ENCODE assay signal across 6 cellular contexts in genomic region chr1:156226116-156226538, GRCh38. TPM values are rescaled to one million over a fixed set of nuclear protein-coding genes. Genes with fewer than 3 reads are reported as not detected.
DNase-seq lines count a peak whose midpoint lies in the region; ATAC-seq and TF ChIP-seq lines count a peak whose summit lies in the region.

No MANE protein-coding gene starts in this region.

- no peak for TF ChIP-seq CTCF in adrenal gland (IDR thresholded peaks at IDR 0.05)

- no peak for DNase-seq in activated CD4-positive, alpha-beta T cell treated with anti-CD3 and anti-CD28 coated beads, Interleukin-2, amount 10 ng/mL, durations not matched to agents 7 days and 5 days
- DNase-seq in activated CD4-positive, alpha-beta T cell treated with anti-CD3 and anti-CD28 coated beads, Interleukin-2, amount 50 U/mL, for 4 hours: no peak
- DNase-seq in stimulated activated naive B cell treated with anti-CD40 and anti-IgM and Interleukin-4, amounts not matched to agents 10 μg/mL and 1 μg/mL and 100 μg/mL, for 72 hours: peak; percentile 42
- DNase-seq in HK-2 (ENCODE audit: unreplicated experiment) (no peak), adrenal gland (no peak)

- intact Hi-C loops in adrenal gland (cut with DNase I): loop anchor here (5.0 kb wide), 2 partner anchors 79 to 134 kb away; no protein-coding TSS in a partner anchor

- no peak overlapping the region for H3K4me3 Mint-ChIP-seq in activated CD4-positive, alpha-beta T cell treated with anti-CD3 and anti-CD28 coated beads, Interleukin-2, amount 10 ng/mL, durations not matched to agents 7 days and 5 days
- peak overlapping the region; percentile 36 to 55 for H3K4me3 Mint-ChIP-seq in stimulated activated naive B cell treated with anti-CD40 and anti-IgM and Interleukin-4, amounts not matched to agents 10 μg/mL and 1 μg/mL and 100 μg/mL, for 72 hours

- peak; percentile 66 for ATAC-seq in HG03159 (IDR thresholded peaks at IDR 0.05; ENCODE audit: unreplicated experiment)
- peak; percentile 78 to 82 for ATAC-seq in stimulated activated naive B cell treated with anti-CD40 and anti-IgM and Interleukin-4, amounts not matched to agents 10 μg/mL and 1 μg/mL and 100 μg/mL, for 72 hours (replicated peaks)

- POLR2A ChIA-PET in activated CD4-positive, alpha-beta T cell treated with anti-CD3 and anti-CD28 coated beads, Interleukin-2, amount 10 ng/mL, durations not matched to agents 7 days and 5 days (lab: Charles Lee): no interaction called here

- H3K9me3 Mint-ChIP-seq in activated CD4-positive, alpha-beta T cell treated with anti-CD3 and anti-CD28 coated beads, Interleukin-2, amount 10 ng/mL, durations not matched to agents 7 days and 5 days: no peaks in the 10 kb centered on the region
- H3K9me3 Mint-ChIP-seq in stimulated activated naive B cell treated with anti-CD40 and anti-IgM and Interleukin-4, amounts not matched to agents 10 μg/mL and 1 μg/mL and 100 μg/mL, for 72 hours: no peaks in the 10 kb centered on the region

- H3K4me1 Mint-ChIP-seq in activated CD4-positive, alpha-beta T cell treated with anti-CD3 and anti-CD28 coated beads, Interleukin-2, amount 10 ng/mL, durations not matched to agents 7 days and 5 days: peaks cover 48% of the 10 kb centered on the region
- peaks cover 27 to 48% of the 10 kb centered on the region in 2 donors for H3K4me1 Mint-ChIP-seq in stimulated activated naive B cell treated with anti-CD40 and anti-IgM and Interleukin-4, amounts not matched to agents 10 μg/mL and 1 μg/mL and 100 μg/mL, for 72 hours

- peak overlapping the region; percentile 76 for H3K27ac Mint-ChIP-seq in activated CD4-positive, alpha-beta T cell treated with anti-CD3 and anti-CD28 coated beads, Interleukin-2, amount 10 ng/mL, durations not matched to agents 7 days and 5 days
- peak overlapping the region; percentile 83 for H3K27ac Mint-ChIP-seq in stimulated activated naive B cell treated with anti-CD40 and anti-IgM and Interleukin-4, amounts not matched to agents 10 μg/mL and 1 μg/mL and 100 μg/mL, for 72 hours

- no peak overlapping the region for H3K4me3 ChIP-seq in adrenal gland

- TF ChIP-seq POLR2A in adrenal gland (IDR thresholded peaks at IDR 0.05): no peak

- peaks cover 0 to 52% of the 10 kb centered on the region in 2 donors for H3K36me3 ChIP-seq in adrenal gland (replicated peaks in 1 of 2)

- H3K27ac ChIP-seq in adrenal gland: no peak overlapping the region

- H3K9me3 ChIP-seq in adrenal gland (replicated peaks in 1 of 3): no peaks in the 10 kb centered on the region

- no peaks in the 10 kb centered on the region for H3K27me3 Mint-ChIP-seq in activated CD4-positive, alpha-beta T cell treated with anti-CD3 and anti-CD28 coated beads, Interleukin-2, amount 10 ng/mL, durations not matched to agents 7 days and 5 days
- H3K27me3 Mint-ChIP-seq in stimulated activated naive B cell treated with anti-CD40 and anti-IgM and Interleukin-4, amounts not matched to agents 10 μg/mL and 1 μg/mL and 100 μg/mL, for 72 hours: no peaks in the 10 kb centered on the region

- 62 to 89% (median 73%) methylated on average over 2 of the region's 2 CpGs for WGBS in adrenal gland, 4 donors

- no peaks in the 10 kb centered on the region for H3K27me3 ChIP-seq in adrenal gland

- peaks cover 42% of the 10 kb centered on the region for H3K36me3 Mint-ChIP-seq in activated CD4-positive, alpha-beta T cell treated with anti-CD3 and anti-CD28 coated beads, Interleukin-2, amount 10 ng/mL, durations not matched to agents 7 days and 5 days (ENCODE audit: low read depth)
- H3K36me3 Mint-ChIP-seq in stimulated activated naive B cell treated with anti-CD40 and anti-IgM and Interleukin-4, amounts not matched to agents 10 μg/mL and 1 μg/mL and 100 μg/mL, for 72 hours: peaks cover 45 to 52% of the 10 kb centered on the region in 2 donors

- H3K4me1 ChIP-seq in adrenal gland (replicated peaks in 1 of 2): no peaks in the 10 kb centered on the region

- CTCF ChIA-PET in activated CD4-positive, alpha-beta T cell treated with anti-CD3 and anti-CD28 coated beads, Interleukin-2, amount 10 ng/mL, durations not matched to agents 7 days and 5 days (lab: Charles Lee): interaction anchor here (0.6 to 4.4 kb wide), 21 partner anchors 7 to 216 kb away, joined by 3 to 42 read pairs (median 6); partner anchors contain the start of genes PMF1 and SEMA4A

RNA-seq across cellular contexts. Expression of gene PMF1, which starts 13.3 kb away (rescaled TPM):
- 10 to 100 TPM; 72.8 to 73.4 TPM for total RNA-seq in activated CD4-positive, alpha-beta T cell treated with anti-CD3 and anti-CD28 coated beads, Interleukin-2, amount 10 ng/mL, durations not matched to agents 7 days and 5 days
- 10 to 100 TPM; 47.6 to 90.2 (median 60.1) TPM for total RNA-seq in adrenal gland
- polyA plus RNA-seq in adrenal gland: 100 to 1,000 TPM in 1 of 3 donors, 10 to 100 TPM in 2; 45.6 to 103 (median 78.2) TPM

RNA-seq across cellular contexts. Expression of gene BGLAP, which starts 15.9 kb away (rescaled TPM):
- total RNA-seq in activated CD4-positive, alpha-beta T cell treated with anti-CD3 and anti-CD28 coated beads, Interleukin-2, amount 10 ng/mL, durations not matched to agents 7 days and 5 days: 1 to 10 TPM; 1.3 to 3.0 TPM
- 1 to 10 TPM in 3 of 8 donors, under 1 TPM in 3, not detected in 2; 0.39 to 2.1 (median 0.85) TPM for total RNA-seq in adrenal gland
- 1 to 10 TPM in 2 of 3 donors, not detected in 1; 3.0 to 8.2 TPM for polyA plus RNA-seq in adrenal gland

RNA-seq across cellular contexts. Expression of gene PAQR6, which starts 21.7 kb away (rescaled TPM):
- total RNA-seq in activated CD4-positive, alpha-beta T cell treated with anti-CD3 and anti-CD28 coated beads, Interleukin-2, amount 10 ng/mL, durations not matched to agents 7 days and 5 days: 1 to 10 TPM; 6.2 to 7.3 TPM
- total RNA-seq in adrenal gland: 1 to 10 TPM in 5 of 8 donors, under 1 TPM in 1, not detected in 2; 0.91 to 3.0 (median 1.3) TPM
- 10 to 100 TPM in 1 of 3 donors, 1 to 10 TPM in 1, under 1 TPM in 1; 0.53 to 13.8 (median 5.4) TPM for polyA plus RNA-seq in adrenal gland

RNA-seq across cellular contexts. Expression of gene SLC25A44, which starts 32.2 kb away (rescaled TPM):
- 10 to 100 TPM; 27.5 to 28.0 TPM for total RNA-seq in activated CD4-positive, alpha-beta T cell treated with anti-CD3 and anti-CD28 coated beads, Interleukin-2, amount 10 ng/mL, durations not matched to agents 7 days and 5 days
- 10 to 100 TPM; 11.4 to 33.7 (median 18.0) TPM for total RNA-seq in adrenal gland
- polyA plus RNA-seq in adrenal gland: 10 to 100 TPM in 1 of 3 donors, 1 to 10 TPM in 2; 7.0 to 31.7 (median 8.6) TPM

RNA-seq across cellular contexts. Expression of gene SMG5, which starts 56.5 kb away (rescaled TPM):
- 10 to 100 TPM; 68.0 to 68.1 TPM for total RNA-seq in activated CD4-positive, alpha-beta T cell treated with anti-CD3 and anti-CD28 coated beads, Interleukin-2, amount 10 ng/mL, durations not matched to agents 7 days and 5 days
- total RNA-seq in adrenal gland: 100 to 1,000 TPM in 3 of 8 donors, 10 to 100 TPM in 5; 71.9 to 110 (median 93.9) TPM
- 10 to 100 TPM; 25.5 to 60.7 (median 45.3) TPM for polyA plus RNA-seq in adrenal gland
